In genomic region chr4:140049924-140050681, GRCh38 we compare ENCODE assay signal across 8 cellular contexts.
A peak's percentile ranks its signal among the peaks of the same experiment; 100 is the strongest.
DNase-seq lines count a peak whose midpoint lies in the region; ATAC-seq and TF ChIP-seq lines count a peak whose summit lies in the region.

No MANE protein-coding gene starts in this region.

- ATAC-seq in lower lobe of right lung (no peak), HG02678 (IDR thresholded peaks at IDR 0.05; ENCODE audit: unreplicated experiment) (no peak), HG02642 (IDR thresholded peaks at IDR 0.05; ENCODE audit: poor library complexity, unreplicated experiment) (no peak)

- no peaks in the 10 kb centered on the region for H3K27me3 ChIP-seq in lower lobe of right lung (ENCODE audit: low read depth)

- H3K4me3 ChIP-seq in lower lobe of right lung: peak overlapping the region; percentile 43

- H3K4me1 ChIP-seq in lower lobe of right lung: peaks cover 42% of the 10 kb centered on the region

- DNase-seq in GM10266 (ENCODE audit: extremely low spot score) (peak; percentile 19), NCI-H2227 treated with DMSO at 0.1 percent for 48 hours (lab: John Stamatoyannopoulos, UW) (peak; percentile 59), astrocyte of the hippocampus (ENCODE audit: low read depth, low spot score) (peak; percentile 49), lower lobe of right lung (no peak), globus pallidus (ENCODE audit: low spot score) (no peak)

- H3K27ac ChIP-seq in 22Rv1 (peak overlapping the region; percentile 87), lower lobe of right lung (peak overlapping the region; percentile 70)

- TF ChIP-seq CTCF in 22Rv1 (IDR thresholded peaks at IDR 0.05) (peak; percentile 78), GM10266 (IDR thresholded peaks at IDR 0.05; ENCODE audit: control insufficient read depth, insufficient read depth, low read depth, missing control alignments) (no peak), lower lobe of right lung (IDR thresholded peaks at IDR 0.05) (no peak)

- H3K36me3 ChIP-seq in lower lobe of right lung: no peaks in the 10 kb centered on the region

- H3K9me3 ChIP-seq in lower lobe of right lung: no peaks in the 10 kb centered on the region

- intact Hi-C loops in lower lobe of right lung (cut with DNase I): no loop called here

Comparison
In these comparisons a context has a peak if more than half of its experiments do, and no peak if none do; other contexts are left out.
1. DNase-seq: peak in GM10266 (single experiment), NCI-H2227 treated with DMSO at 0.1 percent for 48 hours (single experiment) and astrocyte of the hippocampus (single experiment); none in lower lobe of right lung (single experiment) and globus pallidus (single experiment).